Comparison of ENCODE assay signal across 1 cellular context in genomic region chr3:38586546-38587520, GRCh38.
TF ChIP-seq lines count a peak whose summit lies in the region.

No MANE protein-coding gene starts in this region.

TF ChIP-seq in H1, 55 proteins besides CTCF, POLR2A, EP300 and RAD21:
- TF ChIP-seq POLR2AphosphoS5 (IDR thresholded peaks at IDR 0.05; ENCODE audit: low read depth, low read length) (no peak), MAFK (IDR thresholded peaks at IDR 0.05; ENCODE audit: low read depth, low read length) (no peak), FOSL1 (IDR thresholded peaks at IDR 0.05; ENCODE audit: insufficient read depth, low read depth, low read length) (no peak), TBP (IDR thresholded peaks at IDR 0.05; ENCODE audit: low read depth, low read length) (no peak), ATF3 (IDR thresholded peaks at IDR 0.05; ENCODE audit: insufficient read depth, low read depth, low read length) (no peak), SP4 (IDR thresholded peaks at IDR 0.05; ENCODE audit: low read length) (no peak), JUND (IDR thresholded peaks at IDR 0.05; ENCODE audit: low read length) (no peak), MAX (IDR thresholded peaks at IDR 0.05) (no peak), SIX5 (IDR thresholded peaks at IDR 0.05; ENCODE audit: low read depth, low read length) (no peak), SIN3A (conservative IDR thresholded peaks at IDR 0.05 in 1 of 2, IDR thresholded peaks at IDR 0.05 in 1 of 2; ENCODE audit: low read depth in 1 of 2, low read length in 2 of 2) (no peak), E2F6 (IDR thresholded peaks at IDR 0.05) (no peak), KDM1A (IDR thresholded peaks at IDR 0.05; ENCODE audit: borderline replicate concordance, low read length) (no peak), SRF (IDR thresholded peaks at IDR 0.05; ENCODE audit: low read depth, low read length) (no peak), RNF2 (IDR thresholded peaks at IDR 0.05; ENCODE audit: borderline replicate concordance, low read depth, low read length, missing control alignments, poor library complexity, severe bottlenecking) (no peak), CHD1 (IDR thresholded peaks at IDR 0.05; ENCODE audit: low read depth, low read length) (no peak), CHD2 (IDR thresholded peaks at IDR 0.05; ENCODE audit: low read length) (no peak)
TF ChIP-seq in H1: peak in this region for 0.
